15 cellular contexts compared by ENCODE assay signal in genomic region chr6:138293428-138293827, GRCh38.
"Had no signal": no experiment of that assay in that cellular context is flagged by ENCODE, and none has a peak within 500 bp of the region (broad histone marks: within the 10 kb centered on the region; RNA-seq: fewer than 3 reads in every experiment).

No MANE protein-coding gene starts in this region.

- H3K27ac Mint-ChIP-seq: activated CD4-positive, alpha-beta T cell treated with anti-CD3 and anti-CD28 coated beads, Interleukin-2, amount 10 ng/mL, durations not matched to agents 24 days and 14 days; activated CD8-positive, alpha-beta T cell treated with anti-CD3 and anti-CD28 coated beads, Interleukin-2, amount 10 ng/mL, durations not matched to agents 7 days and 5 days; activated naive CD8-positive, alpha-beta T cell treated with anti-CD3 and anti-CD28 coated beads, Interleukin-2, amount 10 ng/mL, durations not matched to agents 7 days and 5 days; activated T-cell treated with anti-CD3 and anti-CD28 coated beads, Interleukin-2, amount 50 U/mL, for 24 hours; activated T-helper 2 cell treated with anti-CD3 and anti-CD28 coated beads, Interferon-gamma antibody, Interleukin-2, Interleukin-4, amounts not matched to agents 10 μg/mL and 5 μg/mL and 100 μg/mL, durations not matched to agents 14 hours and 24 hours and 36 hours; immature natural killer cell; progenitor cell of endocrine pancreas had no signal

- H3K27me3 Mint-ChIP-seq: activated CD4-positive, alpha-beta T cell treated with anti-CD3 and anti-CD28 coated beads, Interleukin-2, amount 10 ng/mL, durations not matched to agents 24 days and 14 days; activated naive CD8-positive, alpha-beta T cell treated with anti-CD3 and anti-CD28 coated beads, Interleukin-2, amount 10 ng/mL, durations not matched to agents 7 days and 5 days; progenitor cell of endocrine pancreas had no signal

- H3K9me3 Mint-ChIP-seq: activated CD4-positive, alpha-beta T cell treated with anti-CD3 and anti-CD28 coated beads, Interleukin-2, amount 10 ng/mL, durations not matched to agents 24 days and 14 days; activated naive CD8-positive, alpha-beta T cell treated with anti-CD3 and anti-CD28 coated beads, Interleukin-2, amount 10 ng/mL, durations not matched to agents 7 days and 5 days; activated T-cell treated with anti-CD3 and anti-CD28 coated beads, Interleukin-2, amount 50 U/mL, for 24 hours; activated T-helper 2 cell treated with anti-CD3 and anti-CD28 coated beads, Interferon-gamma antibody, Interleukin-2, Interleukin-4, amounts not matched to agents 10 μg/mL and 5 μg/mL and 100 μg/mL, durations not matched to agents 14 hours and 24 hours and 36 hours had no signal

- H3K4me3 Mint-ChIP-seq: activated CD4-positive, alpha-beta T cell treated with anti-CD3 and anti-CD28 coated beads, Interleukin-2, amount 10 ng/mL, durations not matched to agents 24 days and 14 days; activated CD8-positive, alpha-beta T cell treated with anti-CD3 and anti-CD28 coated beads, Interleukin-2, amount 10 ng/mL, durations not matched to agents 7 days and 5 days; activated naive CD8-positive, alpha-beta T cell treated with anti-CD3 and anti-CD28 coated beads, Interleukin-2, amount 10 ng/mL, durations not matched to agents 7 days and 5 days; activated T-cell treated with anti-CD3 and anti-CD28 coated beads, Interleukin-2, amount 50 U/mL, for 24 hours; immature natural killer cell had no signal

- DNase-seq: activated CD4-positive, alpha-beta T cell treated with anti-CD3 and anti-CD28 coated beads, Interleukin-2, amount 10 ng/mL, durations not matched to agents 24 days and 14 days; activated CD8-positive, alpha-beta T cell treated with anti-CD3 and anti-CD28 coated beads, Interleukin-2, amount 10 ng/mL, durations not matched to agents 7 days and 5 days; activated naive CD4-positive, alpha-beta T cell treated with Interleukin-2 at 50 U/mL for 16 hours; activated naive CD8-positive, alpha-beta T cell treated with anti-CD3 and anti-CD28 coated beads, Interleukin-2, amount 10 ng/mL, durations not matched to agents 7 days and 5 days; activated T-cell treated with anti-CD3 and anti-CD28 coated beads, Interleukin-2, amount 50 U/mL, for 24 hours; cerebellar nuclear complex; cortex of kidney; erythroblast; immature natural killer cell; kidney glomerular epithelial cell; left ventricle myocardium superior; stimulated activated CD4-positive, alpha-beta T cell treated with anti-CD3 and anti-CD28 coated beads, Interleukin-15, amount 100 ng/mL, for 24 hours; stimulated activated CD4-positive, alpha-beta T cell treated with anti-CD3 and anti-CD28 coated beads, Interleukin-2, amount 100 ng/mL, for 48 hours had no signal

- ATAC-seq: activated CD8-positive, alpha-beta T cell treated with anti-CD3 and anti-CD28 coated beads, Interleukin-2, amount 10 ng/mL, durations not matched to agents 7 days and 5 days; left ventricle myocardium superior had no signal

- H3K36me3 Mint-ChIP-seq: activated naive CD8-positive, alpha-beta T cell treated with anti-CD3 and anti-CD28 coated beads, Interleukin-2, amount 10 ng/mL, durations not matched to agents 7 days and 5 days; immature natural killer cell had no signal

- H3K4me1 Mint-ChIP-seq: immature natural killer cell had no signal
